Comparison of ENCODE assay signal across 1 cellular context in the genomic region with DNA sequence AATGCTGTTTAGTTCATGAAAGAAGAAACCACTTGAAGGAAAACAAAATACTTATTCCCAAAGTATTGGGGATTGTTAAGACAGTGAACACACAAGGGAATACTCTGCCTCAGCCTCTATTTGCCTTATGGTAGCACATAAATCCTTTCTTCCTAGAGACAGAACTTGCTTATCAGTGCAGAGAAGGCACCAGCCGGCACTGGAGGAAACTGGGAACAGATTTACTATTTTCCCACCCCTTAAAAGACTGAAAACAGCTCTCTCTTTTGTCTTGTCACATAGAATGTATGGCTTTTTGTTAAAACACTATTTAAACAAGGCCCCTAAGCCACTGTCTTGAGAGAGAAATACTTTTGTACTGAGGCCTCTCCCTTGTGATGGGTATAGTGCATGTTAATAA.
TF ChIP-seq lines count a peak whose summit lies in the region.

No MANE protein-coding gene starts in this region.

TF ChIP-seq in GM23338, 12 proteins besides CTCF, POLR2A, EP300 and RAD21 (continued from another document):
- TF ChIP-seq, protein P1, sequence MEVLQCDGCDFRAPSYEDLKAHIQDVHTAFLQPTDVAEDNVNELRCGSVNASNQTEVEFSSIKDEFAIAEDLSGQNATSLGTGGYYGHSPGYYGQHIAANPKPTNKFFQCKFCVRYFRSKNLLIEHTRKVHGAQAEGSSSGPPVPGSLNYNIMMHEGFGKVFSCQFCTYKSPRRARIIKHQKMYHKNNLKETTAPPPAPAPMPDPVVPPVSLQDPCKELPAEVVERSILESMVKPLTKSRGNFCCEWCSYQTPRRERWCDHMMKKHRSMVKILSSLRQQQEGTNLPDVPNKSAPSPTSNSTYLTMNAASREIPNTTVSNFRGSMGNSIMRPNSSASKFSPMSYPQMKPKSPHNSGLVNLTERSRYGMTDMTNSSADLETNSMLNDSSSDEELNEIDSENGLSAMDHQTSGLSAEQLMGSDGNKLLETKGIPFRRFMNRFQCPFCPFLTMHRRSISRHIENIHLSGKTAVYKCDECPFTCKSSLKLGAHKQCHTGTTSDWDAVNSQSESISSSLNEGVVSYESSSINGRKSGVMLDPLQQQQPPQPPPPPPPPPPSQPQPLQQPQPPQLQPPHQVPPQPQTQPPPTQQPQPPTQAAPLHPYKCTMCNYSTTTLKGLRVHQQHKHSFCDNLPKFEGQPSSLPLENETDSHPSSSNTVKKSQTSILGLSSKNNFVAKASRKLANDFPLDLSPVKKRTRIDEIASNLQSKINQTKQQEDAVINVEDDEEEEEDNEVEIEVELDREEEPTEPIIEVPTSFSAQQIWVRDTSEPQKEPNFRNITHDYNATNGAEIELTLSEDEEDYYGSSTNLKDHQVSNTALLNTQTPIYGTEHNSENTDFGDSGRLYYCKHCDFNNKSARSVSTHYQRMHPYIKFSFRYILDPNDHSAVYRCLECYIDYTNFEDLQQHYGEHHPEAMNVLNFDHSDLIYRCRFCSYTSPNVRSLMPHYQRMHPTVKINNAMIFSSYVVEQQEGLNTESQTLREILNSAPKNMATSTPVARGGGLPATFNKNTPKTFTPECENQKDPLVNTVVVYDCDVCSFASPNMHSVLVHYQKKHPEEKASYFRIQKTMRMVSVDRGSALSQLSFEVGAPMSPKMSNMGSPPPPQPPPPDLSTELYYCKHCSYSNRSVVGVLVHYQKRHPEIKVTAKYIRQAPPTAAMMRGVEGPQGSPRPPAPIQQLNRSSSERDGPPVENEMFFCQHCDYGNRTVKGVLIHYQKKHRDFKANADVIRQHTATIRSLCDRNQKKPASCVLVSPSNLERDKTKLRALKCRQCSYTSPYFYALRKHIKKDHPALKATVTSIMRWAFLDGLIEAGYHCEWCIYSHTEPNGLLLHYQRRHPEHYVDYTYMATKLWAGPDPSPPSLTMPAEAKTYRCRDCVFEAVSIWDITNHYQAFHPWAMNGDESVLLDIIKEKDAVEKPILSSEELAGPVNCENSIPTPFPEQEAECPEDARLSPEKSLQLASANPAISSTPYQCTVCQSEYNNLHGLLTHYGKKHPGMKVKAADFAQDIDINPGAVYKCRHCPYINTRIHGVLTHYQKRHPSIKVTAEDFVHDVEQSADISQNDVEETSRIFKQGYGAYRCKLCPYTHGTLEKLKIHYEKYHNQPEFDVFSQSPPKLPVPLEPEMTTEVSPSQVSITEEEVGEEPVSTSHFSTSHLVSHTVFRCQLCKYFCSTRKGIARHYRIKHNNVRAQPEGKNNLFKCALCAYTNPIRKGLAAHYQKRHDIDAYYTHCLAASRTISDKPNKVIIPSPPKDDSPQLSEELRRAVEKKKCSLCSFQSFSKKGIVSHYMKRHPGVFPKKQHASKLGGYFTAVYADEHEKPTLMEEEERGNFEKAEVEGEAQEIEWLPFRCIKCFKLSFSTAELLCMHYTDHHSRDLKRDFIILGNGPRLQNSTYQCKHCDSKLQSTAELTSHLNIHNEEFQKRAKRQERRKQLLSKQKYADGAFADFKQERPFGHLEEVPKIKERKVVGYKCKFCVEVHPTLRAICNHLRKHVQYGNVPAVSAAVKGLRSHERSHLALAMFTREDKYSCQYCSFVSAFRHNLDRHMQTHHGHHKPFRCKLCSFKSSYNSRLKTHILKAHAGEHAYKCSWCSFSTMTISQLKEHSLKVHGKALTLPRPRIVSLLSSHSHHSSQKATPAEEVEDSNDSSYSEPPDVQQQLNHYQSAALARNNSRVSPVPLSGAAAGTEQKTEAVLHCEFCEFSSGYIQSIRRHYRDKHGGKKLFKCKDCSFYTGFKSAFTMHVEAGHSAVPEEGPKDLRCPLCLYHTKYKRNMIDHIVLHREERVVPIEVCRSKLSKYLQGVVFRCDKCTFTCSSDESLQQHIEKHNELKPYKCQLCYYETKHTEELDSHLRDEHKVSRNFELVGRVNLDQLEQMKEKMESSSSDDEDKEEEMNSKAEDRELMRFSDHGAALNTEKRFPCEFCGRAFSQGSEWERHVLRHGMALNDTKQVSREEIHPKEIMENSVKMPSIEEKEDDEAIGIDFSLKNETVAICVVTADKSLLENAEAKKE (CRISPR knock-in tag; IDR thresholded peaks at IDR 0.05) = no peak
- no peak for TF ChIP-seq POLR2AphosphoS5 (IDR thresholded peaks at IDR 0.05; ENCODE audit: low read depth)
